ENCODE assay signal across 23 cellular contexts in the genomic region with DNA sequence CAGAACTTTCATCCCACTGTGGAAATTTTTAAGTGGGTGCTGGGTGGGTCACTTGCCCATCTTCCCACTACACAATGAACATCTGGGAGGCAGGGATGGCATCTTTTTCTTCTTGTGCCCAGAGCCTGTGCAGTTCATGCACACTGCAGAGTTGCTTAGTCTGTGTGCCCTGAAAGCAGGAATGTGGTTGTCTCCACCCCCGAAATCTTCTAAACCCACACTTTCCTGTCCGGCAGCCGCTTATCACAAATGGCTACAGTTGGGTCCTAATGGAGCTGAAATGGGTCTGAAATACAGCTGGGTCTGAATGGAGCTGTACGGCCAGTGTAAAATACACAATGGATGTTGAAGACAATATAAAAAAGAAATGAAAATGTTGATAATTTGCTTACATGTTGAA.
"Had no signal": no experiment of that assay in that cellular context is flagged by ENCODE, and none has a peak within 500 bp of the region (broad histone marks: within the 10 kb centered on the region; RNA-seq: fewer than 3 reads in every experiment).

No MANE protein-coding gene starts in this region.

- ATAC-seq: Panc1, PC-3 had no signal

- H3K27ac ChIP-seq: SJSA1, SK-N-MC had no signal

- H3K9me3 ChIP-seq: MG63, SJSA1 had no signal

- DNase-seq: IMR-90; Karpas-422; KG1; MG63; NCI-H1092; NCI-H1105 treated with DMSO at 0.1 percent for 48 hours; NCI-H1417 treated with DMSO at 0.1 percent for 48 hours; NCI-H146; NCI-H1694 treated with DMSO at 0.1 percent for 48 hours; NCI-H1930; NCI-H2081; NCI-H2107; NCI-H2227 treated with DMSO at 0.1 percent for 48 hours; NCI-H524; NCI-H69; NCI-H774; NK-92 treated with Interleukin-12 subunit alpha and Interleukin-12 subunit beta, amount 100 ng/mL, for 24 hours; PC-3; Right ventricle myocardium superior; SIG-M5 had no signal

- H3K4me1 ChIP-seq: SJSA1 had no signal

- H3K36me3 ChIP-seq: MG63, SJSA1 had no signal

- H3K4me3 ChIP-seq: MG63, SJSA1, SK-N-MC had no signal
